In genomic region chr1:109933856-109934711, GRCh38 we compare ENCODE assay signal across 13 cellular contexts. TPM values are rescaled to one million over a fixed set of nuclear protein-coding genes. Genes with fewer than 3 reads are reported as not detected.
DNase-seq lines count a peak whose midpoint lies in the region; ATAC-seq and TF ChIP-seq lines count a peak whose summit lies in the region.
"Had no signal": no experiment of that assay in that cellular context is flagged by ENCODE, and none has a peak within 500 bp of the region (broad histone marks: within the 10 kb centered on the region; RNA-seq: fewer than 3 reads in every experiment).

No MANE protein-coding gene starts in this region.

- POLR2A ChIA-PET in activated CD8-positive, alpha-beta T cell treated with anti-CD3 and anti-CD28 coated beads, Interleukin-2, amount 10 ng/mL, durations not matched to agents 7 days and 5 days (lab: Charles Lee), result no interaction called here

- DNase-seq in activated CD8-positive, alpha-beta memory T cell treated with anti-CD3 and anti-CD28 coated beads, Interleukin-2, amount 10 ng/mL, durations not matched to agents 7 days and 5 days, result peak; percentile 68
- no peak for DNase-seq in activated CD8-positive, alpha-beta memory T cell treated with anti-CD3 and anti-CD28 coated beads, Interleukin-2, amount 50 U/mL, for 48 hours
- DNase-seq in activated CD8-positive, alpha-beta T cell treated with anti-CD3 and anti-CD28 coated beads, Interleukin-2, amount 10 ng/mL, durations not matched to agents 7 days and 5 days, result peak; percentile 45
- DNase-seq in kidney glomerular epithelial cell (lab: John Stamatoyannopoulos, UW) (peak; percentile 75), upper lobe of left lung (no peak), testis (no peak), NCI-H1694 treated with DMSO at 0.1 percent for 48 hours (lab: John Stamatoyannopoulos, UW) (no peak)
- DNase-seq: C1 segment of cervical spinal cord; effector CD8-positive, alpha-beta T cell; occipital lobe; tibial artery had no signal

- no peak overlapping the region for H3K4me3 ChIP-seq in upper lobe of left lung
- no peak overlapping the region for H3K4me3 ChIP-seq in testis
- H3K4me3 ChIP-seq: tibial artery had no signal

- H3K4me3 Mint-ChIP-seq in activated CD8-positive, alpha-beta memory T cell treated with anti-CD3 and anti-CD28 coated beads, Interleukin-2, amount 10 ng/mL, durations not matched to agents 7 days and 5 days, result no peak overlapping the region
- peak overlapping the region; percentile 29 for H3K4me3 Mint-ChIP-seq in activated CD8-positive, alpha-beta T cell treated with anti-CD3 and anti-CD28 coated beads, Interleukin-2, amount 10 ng/mL, durations not matched to agents 7 days and 5 days
- H3K4me3 Mint-ChIP-seq: WTC11 had no signal

- peak overlapping the region; percentile 52 for H3K27ac Mint-ChIP-seq in activated CD8-positive, alpha-beta memory T cell treated with anti-CD3 and anti-CD28 coated beads, Interleukin-2, amount 10 ng/mL, durations not matched to agents 7 days and 5 days
- H3K27ac Mint-ChIP-seq in activated CD8-positive, alpha-beta T cell treated with anti-CD3 and anti-CD28 coated beads, Interleukin-2, amount 10 ng/mL, durations not matched to agents 7 days and 5 days, result peak overlapping the region; percentile 32
- H3K27ac Mint-ChIP-seq: WTC11 had no signal

- H3K27ac ChIP-seq in upper lobe of left lung (no peak overlapping the region), testis (no peak overlapping the region)

- ATAC-seq in activated CD8-positive, alpha-beta memory T cell treated with anti-CD3 and anti-CD28 coated beads, Interleukin-2, amount 10 ng/mL, durations not matched to agents 7 days and 5 days, result peak; percentile 41
- peak; percentile 46 for ATAC-seq in activated CD8-positive, alpha-beta T cell treated with anti-CD3 and anti-CD28 coated beads, Interleukin-2, amount 10 ng/mL, durations not matched to agents 7 days and 5 days
- ATAC-seq in upper lobe of left lung (ENCODE audit: low FRiP score in 2 of 2) (peak; percentile 37 to 63), HG02678 (IDR thresholded peaks at IDR 0.05; ENCODE audit: unreplicated experiment) (no peak)
- ATAC-seq: WTC11 had no signal

- H3K4me1 ChIP-seq in upper lobe of left lung (peaks cover 27 to 31% (median 30%) of the 10 kb centered on the region in 4 donors), testis (peaks cover 25% of the 10 kb centered on the region)

- no peak for TF ChIP-seq EP300 in upper lobe of left lung (IDR thresholded peaks at IDR 0.05)

- no peaks in the 10 kb centered on the region for H3K27me3 ChIP-seq in upper lobe of left lung
- H3K27me3 ChIP-seq in testis, result no peaks in the 10 kb centered on the region
- H3K27me3 ChIP-seq: tibial artery had no signal

- no peak for TF ChIP-seq POLR2A in upper lobe of left lung (IDR thresholded peaks at IDR 0.05)
- no peak for TF ChIP-seq POLR2A in testis (IDR thresholded peaks at IDR 0.05)

- TF ChIP-seq CTCF in upper lobe of left lung (IDR thresholded peaks at IDR 0.05), result no peak
- TF ChIP-seq CTCF in testis (IDR thresholded peaks at IDR 0.05), result no peak

- intact Hi-C loops in testis (cut with DNase I; ENCODE audit: low total_unique reads), result no loop called here

- peaks cover 24% of the 10 kb centered on the region for H3K4me1 Mint-ChIP-seq in activated CD8-positive, alpha-beta memory T cell treated with anti-CD3 and anti-CD28 coated beads, Interleukin-2, amount 10 ng/mL, durations not matched to agents 7 days and 5 days
- peaks cover 25% of the 10 kb centered on the region for H3K4me1 Mint-ChIP-seq in activated CD8-positive, alpha-beta T cell treated with anti-CD3 and anti-CD28 coated beads, Interleukin-2, amount 10 ng/mL, durations not matched to agents 7 days and 5 days (ENCODE audit: low read depth)

- WGBS in upper lobe of left lung, 2 donors, result 43 to 84% methylated on average over 10 of the region's 10 CpGs
- whole genome bisulfite sequencing in testis, 2 donors, result 54 to 78% methylated on average over 10 of the region's 10 CpGs

- CTCF ChIA-PET in activated CD8-positive, alpha-beta memory T cell treated with anti-CD3 and anti-CD28 coated beads, Interleukin-2, amount 10 ng/mL, durations not matched to agents 7 days and 5 days (lab: Charles Lee), result interaction anchor here (1.0 kb wide), 1 partner anchor 11 kb away, joined by 4 read pairs; no protein-coding TSS in a partner anchor
- CTCF ChIA-PET in activated CD8-positive, alpha-beta T cell treated with anti-CD3 and anti-CD28 coated beads, Interleukin-2, amount 10 ng/mL, durations not matched to agents 7 days and 5 days (lab: Charles Lee), result no interaction called here

- H3K27me3 Mint-ChIP-seq in activated CD8-positive, alpha-beta memory T cell treated with anti-CD3 and anti-CD28 coated beads, Interleukin-2, amount 10 ng/mL, durations not matched to agents 7 days and 5 days, result peaks cover 24% of the 10 kb centered on the region
- peaks cover 16% of the 10 kb centered on the region for H3K27me3 Mint-ChIP-seq in activated CD8-positive, alpha-beta T cell treated with anti-CD3 and anti-CD28 coated beads, Interleukin-2, amount 10 ng/mL, durations not matched to agents 7 days and 5 days (ENCODE audit: low read depth)

- peaks cover 11% of the 10 kb centered on the region for H3K9me3 Mint-ChIP-seq in activated CD8-positive, alpha-beta memory T cell treated with anti-CD3 and anti-CD28 coated beads, Interleukin-2, amount 10 ng/mL, durations not matched to agents 7 days and 5 days (ENCODE audit: low read depth)
- peaks cover 24% of the 10 kb centered on the region for H3K9me3 Mint-ChIP-seq in activated CD8-positive, alpha-beta T cell treated with anti-CD3 and anti-CD28 coated beads, Interleukin-2, amount 10 ng/mL, durations not matched to agents 7 days and 5 days (ENCODE audit: insufficient read depth)

- H3K9me3 ChIP-seq in upper lobe of left lung (peaks cover 0 to 6% (median 3%) of the 10 kb centered on the region in 4 donors), testis (no peaks in the 10 kb centered on the region)

- H3K36me3 Mint-ChIP-seq in activated CD8-positive, alpha-beta memory T cell treated with anti-CD3 and anti-CD28 coated beads, Interleukin-2, amount 10 ng/mL, durations not matched to agents 7 days and 5 days, result peaks cover 12% of the 10 kb centered on the region
- H3K36me3 Mint-ChIP-seq in activated CD8-positive, alpha-beta T cell treated with anti-CD3 and anti-CD28 coated beads, Interleukin-2, amount 10 ng/mL, durations not matched to agents 7 days and 5 days (ENCODE audit: low read depth), result peaks cover 32% of the 10 kb centered on the region

- H3K36me3 ChIP-seq in upper lobe of left lung (peaks cover 0 to 13% (median 12%) of the 10 kb centered on the region in 4 donors), testis (ENCODE audit: low read depth, missing control alignments) (no peaks in the 10 kb centered on the region)

RNA-seq across cellular contexts. Expression of gene CSF1, which starts 23.4 kb away (rescaled TPM):
- total RNA-seq in activated CD8-positive, alpha-beta memory T cell treated with anti-CD3 and anti-CD28 coated beads, Interleukin-2, amount 10 ng/mL, durations not matched to agents 7 days and 5 days, result 100 to 1,000 TPM in 1 of 2 experiments, 10 to 100 TPM in 1; 77.6 to 143 TPM
- 10 to 100 TPM; 40.3 to 41.1 TPM for total RNA-seq in activated CD8-positive, alpha-beta T cell treated with anti-CD3 and anti-CD28 coated beads, Interleukin-2, amount 10 ng/mL, durations not matched to agents 7 days and 5 days
- total RNA-seq in upper lobe of left lung (100 to 1,000 TPM in 1 of 6 donors, 10 to 100 TPM in 5; 19.4 to 106 (median 36.5) TPM), testis (10 to 100 TPM in 1 of 2 donors, 1 to 10 TPM in 1; 9.8 to 10.9 TPM)
- polyA plus RNA-seq in testis (ENCODE audit: insufficient read depth, low read depth, low replicate concordance), result 14.2 TPM

RNA-seq across cellular contexts. Expression of gene AHCYL1, which starts 50.5 kb away (rescaled TPM):
- total RNA-seq in activated CD8-positive, alpha-beta memory T cell treated with anti-CD3 and anti-CD28 coated beads, Interleukin-2, amount 10 ng/mL, durations not matched to agents 7 days and 5 days, result 10 to 100 TPM; 67.6 to 70.0 TPM
- total RNA-seq in activated CD8-positive, alpha-beta T cell treated with anti-CD3 and anti-CD28 coated beads, Interleukin-2, amount 10 ng/mL, durations not matched to agents 7 days and 5 days, result 10 to 100 TPM; 55.0 to 64.5 TPM
- total RNA-seq in upper lobe of left lung (10 to 100 TPM; 41.9 to 89.6 (median 76.1) TPM), testis (10 to 100 TPM; 48.5 to 59.1 TPM)
- polyA plus RNA-seq in testis (ENCODE audit: insufficient read depth, low read depth, low replicate concordance), result 64.3 TPM

Comparison
In these comparisons a context has a peak if more than half of its experiments do, and no peak if none do; other contexts are left out.
1. DNase-seq: peak in activated CD8-positive, alpha-beta memory T cell treated with anti-CD3 and anti-CD28 coated beads, Interleukin-2, amount 10 ng/mL, durations not matched to agents 7 days and 5 days (single experiment), activated CD8-positive, alpha-beta T cell treated with anti-CD3 and anti-CD28 coated beads, Interleukin-2, amount 10 ng/mL, durations not matched to agents 7 days and 5 days (single experiment) and kidney glomerular epithelial cell (single experiment); none in activated CD8-positive, alpha-beta memory T cell treated with anti-CD3 and anti-CD28 coated beads, Interleukin-2, amount 50 U/mL, for 48 hours (single experiment), upper lobe of left lung (0 of 2), testis (single experiment) and NCI-H1694 treated with DMSO at 0.1 percent for 48 hours (single experiment).